Comparison of ENCODE assay signal across 24 cellular contexts in the genomic region with DNA sequence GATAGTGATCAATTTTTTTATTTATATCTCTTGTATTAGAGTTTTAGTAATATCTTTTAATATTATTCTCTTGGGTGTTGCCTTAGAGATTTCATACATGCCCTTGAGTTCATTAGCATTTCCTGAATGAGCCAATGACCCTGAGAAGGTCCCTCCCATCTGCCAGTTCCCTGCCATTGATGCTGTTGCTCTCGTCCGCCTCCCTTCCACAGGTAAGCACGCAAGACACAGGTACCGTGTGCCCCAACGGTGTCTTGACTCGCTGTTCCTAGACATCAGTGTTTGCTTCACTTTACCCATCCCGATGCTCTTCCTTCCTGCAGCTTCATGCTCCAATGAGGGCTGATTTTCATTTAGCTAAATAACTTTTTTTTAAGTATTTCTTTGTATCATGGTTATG.
"Had no signal": no experiment of that assay in that cellular context is flagged by ENCODE, and none has a peak within 500 bp of the region (broad histone marks: within the 10 kb centered on the region; RNA-seq: fewer than 3 reads in every experiment).

No MANE protein-coding gene starts in this region.

- H3K4me1 Mint-ChIP-seq: activated B cell treated with CpG ODN at 0.5 μM for 24 hours had no signal

- ATAC-seq: activated naive CD4-positive, alpha-beta T cell treated with anti-CD3 and anti-CD28 coated beads, Interleukin-2, amount 50 U/mL, for 72 hours; activated naive CD8-positive, alpha-beta T cell treated with anti-CD3 and anti-CD28 coated beads, Interleukin-2, amount 50 U/mL, for 24 hours; activated T-cell treated with anti-CD3 and anti-CD28 coated beads, Interleukin-2, amount 50 U/mL, for 72 hours; body of pancreas had no signal

- H3K27ac ChIP-seq: ascending aorta, body of pancreas had no signal

- H3K36me3 Mint-ChIP-seq: activated CD4-positive, alpha-beta memory T cell treated with anti-CD3 and anti-CD28 coated beads for 36 hours; activated naive CD4-positive, alpha-beta T cell treated with anti-CD3 and anti-CD28 coated beads, Interleukin-2, amount 50 U/mL, for 72 hours had no signal

- H3K4me1 ChIP-seq: ascending aorta, body of pancreas had no signal

- DNase-seq: activated B cell treated with CpG ODN at 0.5 μM for 24 hours; activated CD4-positive, alpha-beta memory T cell treated with anti-CD3 and anti-CD28 coated beads for 36 hours; activated CD4-positive, alpha-beta T cell treated with anti-CD3 and anti-CD28 coated beads, Interleukin-2, amount 10 ng/mL, durations not matched to agents 7 days and 5 days; activated CD8-positive, alpha-beta memory T cell treated with anti-CD3 and anti-CD28 coated beads for 24 hours; activated naive CD8-positive, alpha-beta T cell treated with anti-CD3 and anti-CD28 coated beads, Interleukin-2, amount 50 U/mL, for 24 hours; activated T-cell treated with anti-CD3 and anti-CD28 coated beads, Interleukin-2, amount 50 U/mL, for 72 hours; amniotic stem cell; body of pancreas; central memory CD4-positive, alpha-beta T cell; MM.1S; NCI-H1048; NCI-H146; NCI-H187 treated with DMSO at 0.1 percent for 48 hours; NCI-H2081 treated with DMSO at 0.1 percent for 48 hours; NCI-H446 treated with DMSO at 0.1 percent for 48 hours; NCI-H524 treated with DMSO at 0.1 percent for 48 hours; NCI-H774; RPMI8226; SHP77 treated with DMSO at 0.1 percent for 48 hours; T-helper 9 cell had no signal

- H3K4me3 ChIP-seq: ascending aorta, body of pancreas had no signal

- H3K27me3 Mint-ChIP-seq: activated CD4-positive, alpha-beta memory T cell treated with anti-CD3 and anti-CD28 coated beads for 36 hours; activated CD4-positive, alpha-beta T cell treated with anti-CD3 and anti-CD28 coated beads, Interleukin-2, amount 10 ng/mL, durations not matched to agents 7 days and 5 days; activated naive CD8-positive, alpha-beta T cell treated with anti-CD3 and anti-CD28 coated beads, Interleukin-2, amount 50 U/mL, for 24 hours had no signal

- H3K27me3 ChIP-seq: ascending aorta, body of pancreas had no signal

- H3K36me3 ChIP-seq: ascending aorta had no signal

- H3K27ac Mint-ChIP-seq: activated B cell treated with CpG ODN at 0.5 μM for 24 hours; activated CD4-positive, alpha-beta memory T cell treated with anti-CD3 and anti-CD28 coated beads for 36 hours; activated CD4-positive, alpha-beta T cell treated with anti-CD3 and anti-CD28 coated beads, Interleukin-2, amount 10 ng/mL, durations not matched to agents 7 days and 5 days; activated naive CD4-positive, alpha-beta T cell treated with anti-CD3 and anti-CD28 coated beads, Interleukin-2, amount 50 U/mL, for 72 hours; activated naive CD8-positive, alpha-beta T cell treated with anti-CD3 and anti-CD28 coated beads, Interleukin-2, amount 50 U/mL, for 24 hours; activated T-cell treated with anti-CD3 and anti-CD28 coated beads, Interleukin-2, amount 50 U/mL, for 72 hours; activated T-helper 2 cell treated with anti-CD3 and anti-CD28 coated beads, Interferon-gamma antibody, Interleukin-2, Interleukin-4, amounts not matched to agents 10 μg/mL and 5 μg/mL and 100 μg/mL, durations not matched to agents 14 hours and 24 hours and 36 hours; T-helper 1 cell treated with Interleukin-12 subunit alpha and Interleukin-12 subunit beta and Interleukin-4 antibody, amounts not matched to agents 30 μg/mL and 1 μg/mL, for 36 hours had no signal

- H3K4me3 Mint-ChIP-seq: activated B cell treated with CpG ODN at 0.5 μM for 24 hours; activated CD4-positive, alpha-beta memory T cell treated with anti-CD3 and anti-CD28 coated beads for 36 hours; activated CD4-positive, alpha-beta T cell treated with anti-CD3 and anti-CD28 coated beads, Interleukin-2, amount 10 ng/mL, durations not matched to agents 7 days and 5 days; activated naive CD8-positive, alpha-beta T cell treated with anti-CD3 and anti-CD28 coated beads, Interleukin-2, amount 50 U/mL, for 24 hours; activated T-cell treated with anti-CD3 and anti-CD28 coated beads, Interleukin-2, amount 50 U/mL, for 72 hours; T-helper 1 cell treated with Interleukin-12 subunit alpha and Interleukin-12 subunit beta and Interleukin-4 antibody, amounts not matched to agents 30 μg/mL and 1 μg/mL, for 36 hours had no signal

- H3K9me3 ChIP-seq: ascending aorta, body of pancreas had no signal
